ENCODE assay signal across 9 cellular contexts in genomic region chr1:150874455-150875196, GRCh38. TPM values are rescaled to one million over a fixed set of nuclear protein-coding genes. Genes with fewer than 3 reads are reported as not detected.
A peak's percentile ranks its signal among the peaks of the same experiment; 100 is the strongest.
DNase-seq lines count a peak whose midpoint lies in the region; FAIRE-seq lines count a peak whose summit lies in the region.
"Had no signal": no experiment of that assay in that cellular context is flagged by ENCODE, and none has a peak within 500 bp of the region (broad histone marks: within the 10 kb centered on the region; RNA-seq: fewer than 3 reads in every experiment).

No MANE protein-coding gene starts in this region.

- H3K27me3 Mint-ChIP-seq in activated naive CD8-positive, alpha-beta T cell = no peaks in the 10 kb centered on the region

- peaks cover 42% of the 10 kb centered on the region for H3K4me1 Mint-ChIP-seq in activated naive CD8-positive, alpha-beta T cell (ENCODE audit: low read depth)

- peak overlapping the region; percentile 48 for H3K27ac Mint-ChIP-seq in activated naive CD8-positive, alpha-beta T cell

- peak; percentile 44 for DNase-seq in SIG-M5 treated with dmso at 0.1 percent for 504 hours (lab: John Stamatoyannopoulos, UW; ENCODE audit: unreplicated experiment)
- no peak for DNase-seq in SIG-M5 (lab: John Stamatoyannopoulos, UW)
- peak; percentile 16 for DNase-seq in kidney tubule cell (ENCODE audit: low spot score)
- DNase-seq in NCI-H2029 treated with DMSO at 0.1 percent for 48 hours (lab: John Stamatoyannopoulos, UW) = no peak
- no peak for DNase-seq in inferior parietal cortex (ENCODE audit: extremely low spot score)
- no peak for DNase-seq in GM19239 (ENCODE audit: insufficient read length, low spot score)
- DNase-seq: NCI-H1694 treated with DMSO at 0.1 percent for 48 hours had no signal

- no peak for FAIRE-seq in GM19239 (lab: Jason Lieb, UNC)

- peak overlapping the region; percentile 95 for H3K4me3 Mint-ChIP-seq in activated naive CD8-positive, alpha-beta T cell

- H3K27ac ChIP-seq in temporal lobe (ENCODE audit: low read depth, low read length) = peak overlapping the region; percentile 2

- H3K9me3 Mint-ChIP-seq in activated naive CD8-positive, alpha-beta T cell (ENCODE audit: low read depth) = no peaks in the 10 kb centered on the region

- no peaks in the 10 kb centered on the region for H3K36me3 Mint-ChIP-seq in activated naive CD8-positive, alpha-beta T cell

RNA-seq across cellular contexts. Expression of gene ARNT, which starts 1.8 kb away (rescaled TPM):
- total RNA-seq in temporal lobe = 20.4 TPM

RNA-seq across cellular contexts. Expression of gene CTXND2, which starts 12.3 kb away (rescaled TPM):
- total RNA-seq in temporal lobe = not detected

RNA-seq across cellular contexts. Expression of gene SETDB1, which starts 51.5 kb away (rescaled TPM):
- total RNA-seq in temporal lobe = 39.8 TPM

Comparison
In these comparisons a context has a peak if more than half of its experiments do, and no peak if none do; other contexts are left out.
1. DNase-seq: peak in SIG-M5 treated with dmso at 0.1 percent for 504 hours (single experiment) and kidney tubule cell (single experiment); none in SIG-M5 (single experiment), NCI-H2029 treated with DMSO at 0.1 percent for 48 hours (single experiment), inferior parietal cortex (single experiment) and GM19239 (single experiment).